1 cellular context compared by ENCODE assay signal in genomic region chr16:85448557-85449194, GRCh38.
TF ChIP-seq lines count a peak whose summit lies in the region.

No MANE protein-coding gene starts in this region.

TF ChIP-seq in HEK293, 187 proteins besides CTCF, POLR2A, EP300 and RAD21 (continued from another document):
- TF ChIP-seq TSHZ1 (tag by site-specific recombination; IDR thresholded peaks at IDR 0.05; ENCODE audit: borderline replicate concordance), result no peak
